Comparison of ENCODE assay signal across 8 cellular contexts in the genomic region with DNA sequence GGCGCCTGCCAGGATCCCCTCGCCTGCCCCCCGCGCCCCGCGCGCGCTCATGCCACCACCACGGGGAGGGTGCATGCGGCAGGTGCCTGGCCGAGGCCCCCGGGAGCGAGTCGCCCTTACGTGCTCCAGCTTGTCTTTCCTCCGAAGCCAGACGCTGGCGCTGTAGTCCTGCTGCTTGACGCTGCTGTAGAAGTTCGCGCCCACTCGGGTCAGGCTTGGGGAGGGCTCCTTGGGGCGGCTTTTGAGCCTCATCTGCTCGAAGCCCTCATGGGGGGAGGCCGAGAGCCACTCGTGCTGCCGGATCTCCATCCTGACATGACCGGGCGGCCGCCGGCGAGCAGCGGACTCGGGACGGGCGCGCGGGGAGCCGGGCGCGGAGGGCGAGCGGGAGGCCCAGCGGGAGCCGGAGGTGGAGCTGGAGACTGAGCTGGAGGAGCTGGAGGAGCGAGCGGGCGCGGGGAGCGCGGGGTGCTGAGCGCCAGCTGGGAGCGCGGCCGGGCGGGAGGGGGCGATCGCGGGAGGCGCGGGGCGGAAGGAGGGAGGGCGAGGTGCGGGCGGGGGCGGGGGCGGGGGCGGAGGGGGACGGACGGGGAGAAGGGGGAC. TPM values are rescaled to one million over a fixed set of nuclear protein-coding genes. Genes with fewer than 3 reads are reported as not detected.
DNase-seq lines count a peak whose midpoint lies in the region; ATAC-seq, FAIRE-seq and TF ChIP-seq lines count a peak whose summit lies in the region.

No MANE protein-coding gene starts in this region.

- peaks cover 60% of the 10 kb centered on the region for H3K27me3 Mint-ChIP-seq in stimulated activated naive CD8-positive, alpha-beta T cell treated with anti-CD3 and anti-CD28 coated beads, Interleukin-15, amount 100 ng/mL, for 72 hours

- H3K4me1 ChIP-seq in ES-I3 (ENCODE audit: insufficient read depth, low read length), result no peaks in the 10 kb centered on the region

- no peak for FAIRE-seq in GM19239 (lab: Jason Lieb, UNC)

- peak; percentile 60 for DNase-seq in NCI-H1105 (lab: John Stamatoyannopoulos, UW)
- no peak for DNase-seq in astrocyte of the cerebellum (ENCODE audit: low read depth)
- peak; percentile 28 for DNase-seq in inferior parietal cortex (ENCODE audit: extremely low spot score)
- peak; percentile 9 for DNase-seq in stimulated activated naive CD8-positive, alpha-beta T cell treated with anti-CD3 and anti-CD28 coated beads, Interleukin-15, amount 100 ng/mL, for 72 hours
- no peak for DNase-seq in mucosa of gallbladder (ENCODE audit: low spot score)
- DNase-seq in GM19239 (ENCODE audit: insufficient read length, low spot score), result no peak
- no peak for DNase-seq in ureter (ENCODE audit: low spot score)

- in situ Hi-C loops in astrocyte of the cerebellum (cut with HindIII; ENCODE audit: low sequenced_read_pairs), result no loop called here

- ATAC-seq in stimulated activated naive CD8-positive, alpha-beta T cell treated with anti-CD3 and anti-CD28 coated beads, Interleukin-15, amount 100 ng/mL, for 72 hours, result peak; percentile 60

- H3K9ac ChIP-seq in ES-I3 (ENCODE audit: low read depth, low read length), result peak overlapping the region; percentile 87

- H3K27ac Mint-ChIP-seq in stimulated activated naive CD8-positive, alpha-beta T cell treated with anti-CD3 and anti-CD28 coated beads, Interleukin-15, amount 100 ng/mL, for 72 hours, result no peak overlapping the region

- H3K4me3 Mint-ChIP-seq in stimulated activated naive CD8-positive, alpha-beta T cell treated with anti-CD3 and anti-CD28 coated beads, Interleukin-15, amount 100 ng/mL, for 72 hours, result peak overlapping the region; percentile 22 to 57

- peak overlapping the region; percentile 44 for H3K4me3 ChIP-seq in astrocyte of the cerebellum (ENCODE audit: low read depth, low read length)

- H3K9me3 ChIP-seq in ES-I3 (ENCODE audit: control insufficient read depth, insufficient read depth, low read length), result no peaks in the 10 kb centered on the region

- H3K4me1 Mint-ChIP-seq in stimulated activated naive CD8-positive, alpha-beta T cell treated with anti-CD3 and anti-CD28 coated beads, Interleukin-15, amount 100 ng/mL, for 72 hours, result peaks cover 16% of the 10 kb centered on the region

- H3K36me3 ChIP-seq in ES-I3 (ENCODE audit: insufficient read depth, low read length), result no peaks in the 10 kb centered on the region

- no peak for TF ChIP-seq CTCF in astrocyte of the cerebellum (IDR thresholded peaks at IDR 0.05; ENCODE audit: low read depth, low read length, missing control alignments)

- H3K9me3 Mint-ChIP-seq in stimulated activated naive CD8-positive, alpha-beta T cell treated with anti-CD3 and anti-CD28 coated beads, Interleukin-15, amount 100 ng/mL, for 72 hours, result no peaks in the 10 kb centered on the region

RNA-seq across cellular contexts. Expression of a gene that starts 0.4 kb away (rescaled TPM):
- 0.06 TPM for total RNA-seq in mucosa of gallbladder
- 0.13 TPM for total RNA-seq in ureter

Comparison
In these comparisons a context has a peak if more than half of its experiments do, and no peak if none do; other contexts are left out.
1. DNase-seq: peak in NCI-H1105 (single experiment), inferior parietal cortex (single experiment) and stimulated activated naive CD8-positive, alpha-beta T cell treated with anti-CD3 and anti-CD28 coated beads, Interleukin-15, amount 100 ng/mL, for 72 hours (2 of 2); none in astrocyte of the cerebellum (single experiment), mucosa of gallbladder (single experiment), GM19239 (single experiment) and ureter (single experiment).